Comparison of ENCODE assay signal across 35 cellular contexts in the genomic region with DNA sequence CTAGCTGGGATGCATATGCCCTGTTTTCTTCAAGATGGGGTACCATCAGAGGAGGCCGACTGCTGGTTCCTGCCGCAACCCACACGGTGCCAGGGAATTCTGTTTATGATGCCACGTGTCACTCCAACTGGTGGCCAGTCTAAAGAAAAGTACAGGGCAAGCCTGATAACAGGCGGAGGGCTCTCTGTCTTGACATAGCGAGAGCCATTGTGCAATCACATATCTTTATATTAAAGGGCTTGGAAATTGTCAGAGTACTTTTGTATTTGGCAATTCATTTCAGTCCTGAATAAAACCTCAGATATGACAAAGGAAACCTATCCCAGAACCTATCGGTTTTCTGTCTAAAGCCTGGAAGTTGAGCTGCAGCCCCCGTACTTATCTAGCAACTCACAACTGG.
"Had no signal": no experiment of that assay in that cellular context is flagged by ENCODE, and none has a peak within 500 bp of the region (broad histone marks: within the 10 kb centered on the region; RNA-seq: fewer than 3 reads in every experiment).

No MANE protein-coding gene starts in this region.

- H3K27ac ChIP-seq: adrenal gland, body of pancreas, brain microvascular endothelial cell, breast epithelium, VCaP had no signal

- H3K4me1 ChIP-seq: adrenal gland, body of pancreas, breast epithelium had no signal

- FAIRE-seq: astrocyte, TTC549 had no signal

- H3K36me3 ChIP-seq: adrenal gland, brain microvascular endothelial cell, breast epithelium had no signal

- H3K27me3 ChIP-seq: adrenal gland, body of pancreas, brain microvascular endothelial cell had no signal

- H3K9me3 ChIP-seq: adrenal gland, body of pancreas, breast epithelium had no signal

- DNase-seq: activated B cell treated with CpG ODN at 0.5 μM for 24 hours; activated CD4-positive, alpha-beta memory T cell treated with anti-CD3 and anti-CD28 coated beads, Interleukin-2, amount 10 ng/mL, durations not matched to agents 7 days and 5 days; activated CD4-positive, alpha-beta T cell treated with anti-CD3 and anti-CD28 coated beads for 1 hour; activated CD4-positive, alpha-beta T cell treated with anti-CD3 and anti-CD28 coated beads for 36 hours; activated CD4-positive, alpha-beta T cell treated with anti-CD3 and anti-CD28 coated beads for 48 hours; activated CD4-positive, alpha-beta T cell treated with anti-CD3 and anti-CD28 coated beads, Interleukin-2, amount 10 ng/mL, durations not matched to agents 7 days and 5 days; activated CD4-positive, alpha-beta T cell treated with anti-CD3 and anti-CD28 coated beads, Interleukin-2, amount 50 U/mL, for 48 hours; activated CD8-positive, alpha-beta memory T cell treated with anti-CD3 and anti-CD28 coated beads for 24 hours; activated CD8-positive, alpha-beta memory T cell treated with anti-CD3 and anti-CD28 coated beads, Interleukin-2, amount 50 U/mL, for 4 hours; activated CD8-positive, alpha-beta T cell treated with anti-CD3 and anti-CD28 coated beads, Interleukin-2, amount 10 ng/mL, durations not matched to agents 7 days and 5 days; activated effector memory CD4-positive, alpha-beta T cell treated with anti-CD3 and anti-CD28 coated beads, Interleukin-2, amount 50 U/mL, for 16 hours; activated gamma-delta T cell treated with Interleukin-2 at 50 U/mL for 16 hours; activated naive CD4-positive, alpha-beta T cell; activated naive CD4-positive, alpha-beta T cell treated with anti-CD3 and anti-CD28 coated beads for 36 hours; activated naive CD4-positive, alpha-beta T cell treated with anti-CD3 and anti-CD28 coated beads, Interleukin-2, amount 50 U/mL, for 16 hours; activated naive CD8-positive, alpha-beta T cell treated with anti-CD3 and anti-CD28 coated beads for 36 hours; activated T-cell treated with anti-CD3 and anti-CD28 coated beads for 4 hours; activated T-cell treated with anti-CD3 and anti-CD28 coated beads, Interleukin-2, amount 50 U/mL, for 1 hour; activated T-cell treated with anti-CD3 and anti-CD28 coated beads, Interleukin-2, amount 50 U/mL, for 4 hours; activated T-cell treated with anti-CD3 and anti-CD28 coated beads, Interleukin-2, amount 50 U/mL, for 72 hours; adrenal gland; amniotic stem cell; aorta; body of pancreas; brain microvascular endothelial cell; central memory CD4-positive, alpha-beta T cell; T-helper 1 cell; T-helper 2 cell; T-helper 9 cell had no signal

- H3K4me3 ChIP-seq: adrenal gland, body of pancreas, breast epithelium had no signal

- ATAC-seq: activated CD4-positive, alpha-beta T cell treated with anti-CD3 and anti-CD28 coated beads for 36 hours; activated CD8-positive, alpha-beta T cell treated with anti-CD3 and anti-CD28 coated beads, Interleukin-2, amount 10 ng/mL, durations not matched to agents 7 days and 5 days; activated naive CD4-positive, alpha-beta T cell treated with anti-CD3 and anti-CD28 coated beads, Interleukin-2, amount 50 U/mL, for 72 hours; activated T-cell treated with anti-CD3 and anti-CD28 coated beads, Interleukin-2, amount 50 U/mL, for 4 hours; activated T-cell treated with anti-CD3 and anti-CD28 coated beads, Interleukin-2, amount 50 U/mL, for 72 hours; activated T-helper 17 cell treated with anti-CD3 and anti-CD28 coated beads, Interleukin-2, amount 50 U/mL, for 72 hours; body of pancreas had no signal
